8 cellular contexts compared by ENCODE assay signal in genomic region chr20:11917663-11918062, GRCh38. TPM values are rescaled to one million over a fixed set of nuclear protein-coding genes. Genes with fewer than 3 reads are reported as not detected.
DNase-seq lines count a peak whose midpoint lies in the region; ATAC-seq and TF ChIP-seq lines count a peak whose summit lies in the region.

Gene BTBD3, plus strand, starts transcription at chr20:11917893. Its CDS starts 383 bp downstream, at chr20:11918276.

- ATAC-seq in HG02623 (IDR thresholded peaks at IDR 0.05; ENCODE audit: unreplicated experiment) (peak; percentile 89), left lobe of liver (peak; percentile 57), GM19324 (IDR thresholded peaks at IDR 0.05; ENCODE audit: low FRiP score, unreplicated experiment) (no peak)

- no peaks in the 10 kb centered on the region for H3K9me3 Mint-ChIP-seq in chondrocyte (ENCODE audit: low read depth)

- no peaks in the 10 kb centered on the region for H3K27me3 Mint-ChIP-seq in chondrocyte (ENCODE audit: low read depth)

- peaks cover 3% of the 10 kb centered on the region for H3K36me3 Mint-ChIP-seq in chondrocyte (ENCODE audit: low read depth)

- H3K4me3 Mint-ChIP-seq in chondrocyte (ENCODE audit: unreplicated experiment), result no peak within 1 kb of the TSS

- H3K4me1 Mint-ChIP-seq in chondrocyte (ENCODE audit: low read depth), result peaks cover 13% of the 10 kb centered on the region

- TF ChIP-seq CTCF in chondrocyte (IDR thresholded peaks at IDR 0.05), result no peak
- TF ChIP-seq CTCF in subcutaneous adipose tissue (IDR thresholded peaks at IDR 0.05; ENCODE audit: low read depth), result no peak

- DNase-seq in EL (peak; percentile 46), NCI-H460 (ENCODE audit: extremely low read depth, low read depth) (no peak), chondrocyte (ENCODE audit: low spot score) (no peak), left lobe of liver (ENCODE audit: low spot score) (no peak), GM19240 (ENCODE audit: insufficient read length, low spot score) (no peak)

- no peak within 1 kb of the TSS for H3K27ac Mint-ChIP-seq in chondrocyte (ENCODE audit: unreplicated experiment)

RNA-seq across cellular contexts. Expression of gene BTBD3, which starts in this region (rescaled TPM):
- 24.6 and 28.7 TPM in 2 replicates for total RNA-seq in NCI-H460 (2014; rRNA removed; shearing (Covaris generic))
- 35.0 and 39.6 TPM in 2 replicates for polyA plus RNA-seq in NCI-H460 (2014; cell fraction: nucleus; rRNA removed)
- total RNA-seq in chondrocyte (19.9 to 26.8 TPM (median 21.6 TPM) in 3 replicates), left lobe of liver (7.0 TPM), subcutaneous adipose tissue (10 to 100 TPM; 11.5 to 18.1 (median 14.1) TPM)
